Comparison of ENCODE assay signal across 25 cellular contexts in the genomic region with DNA sequence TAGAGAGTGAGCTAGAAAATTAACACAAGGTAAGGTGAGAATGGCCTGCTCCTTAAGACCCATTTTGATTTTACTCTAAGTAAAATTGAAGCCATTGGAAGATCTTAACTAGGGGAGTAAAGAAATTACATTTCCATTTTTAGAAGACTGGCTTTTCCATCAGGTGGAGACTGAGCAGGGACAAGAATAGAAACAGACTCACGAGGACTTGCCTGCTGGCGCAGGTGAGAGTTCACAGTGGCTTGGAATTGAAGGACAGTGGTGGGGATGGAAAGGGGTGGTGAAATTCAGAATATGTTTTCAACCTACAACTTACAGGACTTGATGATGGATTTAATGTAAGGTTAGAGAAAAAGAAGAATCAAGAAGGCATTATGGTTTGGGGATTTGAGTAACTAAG.
"Had no signal": no experiment of that assay in that cellular context is flagged by ENCODE, and none has a peak within 500 bp of the region (broad histone marks: within the 10 kb centered on the region; RNA-seq: fewer than 3 reads in every experiment).

No MANE protein-coding gene starts in this region.

- H3K4me1 Mint-ChIP-seq: activated B cell treated with CpG ODN at 0.5 μM for 24 hours, naive B cell had no signal

- H3K27ac Mint-ChIP-seq: activated B cell treated with CpG ODN at 0.5 μM for 24 hours; activated CD4-positive, alpha-beta memory T cell treated with anti-CD3 and anti-CD28 coated beads for 36 hours; activated CD8-positive, alpha-beta memory T cell treated with anti-CD3 and anti-CD28 coated beads, Interleukin-2, amount 10 ng/mL, durations not matched to agents 7 days and 5 days; activated naive CD4-positive, alpha-beta T cell treated with anti-CD3 and anti-CD28 coated beads for 36 hours; brain; naive B cell; neural progenitor cell; T-helper 1 cell treated with Interleukin-12 subunit alpha and Interleukin-12 subunit beta and Interleukin-4 antibody, amounts not matched to agents 30 μg/mL and 1 μg/mL, for 36 hours had no signal

- H3K9me3 Mint-ChIP-seq: activated B cell treated with CpG ODN at 0.5 μM for 24 hours; activated CD4-positive, alpha-beta memory T cell treated with anti-CD3 and anti-CD28 coated beads for 36 hours; activated naive CD4-positive, alpha-beta T cell treated with anti-CD3 and anti-CD28 coated beads for 36 hours; effector memory CD8-positive, alpha-beta T cell; neural progenitor cell; T-helper 1 cell treated with Interleukin-12 subunit alpha and Interleukin-12 subunit beta and Interleukin-4 antibody, amounts not matched to agents 30 μg/mL and 1 μg/mL, for 36 hours had no signal

- DNase-seq: activated B cell treated with CpG ODN at 0.5 μM for 24 hours; activated CD4-positive, alpha-beta memory T cell treated with anti-CD3 and anti-CD28 coated beads for 36 hours; activated CD4-positive, alpha-beta T cell treated with anti-CD3 and anti-CD28 coated beads for 4 hours; activated CD8-positive, alpha-beta memory T cell treated with anti-CD3 and anti-CD28 coated beads, Interleukin-2, amount 10 ng/mL, durations not matched to agents 7 days and 5 days; activated naive CD4-positive, alpha-beta T cell treated with anti-CD3 and anti-CD28 coated beads for 36 hours; aorta; colonic mucosa; dorsolateral prefrontal cortex; effector memory CD8-positive, alpha-beta T cell; heart right ventricle; naive B cell; posterior cingulate gyrus; spleen; stimulated activated CD4-positive, alpha-beta T cell treated with anti-CD3 and anti-CD28 coated beads, Interleukin-4, amount 100 ng/mL, for 1 hour; stimulated activated naive CD4-positive, alpha-beta T cell; T1000; testis; trophoblast cell had no signal

- H3K27me3 Mint-ChIP-seq: activated B cell treated with CpG ODN at 0.5 μM for 24 hours; activated CD4-positive, alpha-beta memory T cell treated with anti-CD3 and anti-CD28 coated beads for 36 hours; activated CD8-positive, alpha-beta memory T cell treated with anti-CD3 and anti-CD28 coated beads, Interleukin-2, amount 10 ng/mL, durations not matched to agents 7 days and 5 days; effector memory CD8-positive, alpha-beta T cell; naive B cell had no signal

- H3K27ac ChIP-seq: colonic mucosa, dorsolateral prefrontal cortex, esophagus muscularis mucosa, gastroesophageal sphincter, neural progenitor cell, spleen, testis, vagina had no signal

- H3K9me3 ChIP-seq: colonic mucosa, esophagus muscularis mucosa, gastroesophageal sphincter, heart right ventricle, spleen, testis, vagina had no signal

- H3K4me1 ChIP-seq: colonic mucosa, esophagus muscularis mucosa, gastroesophageal sphincter, testis, vagina had no signal

- H3K4me3 ChIP-seq: colonic mucosa, dorsolateral prefrontal cortex, esophagus muscularis mucosa, gastroesophageal sphincter, heart right ventricle, lung, neural progenitor cell, spleen, testis, vagina had no signal

- H3K36me3 Mint-ChIP-seq: brain, naive B cell, neural progenitor cell had no signal

- H3K4me3 Mint-ChIP-seq: activated B cell treated with CpG ODN at 0.5 μM for 24 hours; activated CD4-positive, alpha-beta memory T cell treated with anti-CD3 and anti-CD28 coated beads for 36 hours; activated CD8-positive, alpha-beta memory T cell treated with anti-CD3 and anti-CD28 coated beads, Interleukin-2, amount 10 ng/mL, durations not matched to agents 7 days and 5 days; activated naive CD4-positive, alpha-beta T cell treated with anti-CD3 and anti-CD28 coated beads for 36 hours; brain; effector memory CD8-positive, alpha-beta T cell; naive B cell; neural progenitor cell; T-helper 1 cell treated with Interleukin-12 subunit alpha and Interleukin-12 subunit beta and Interleukin-4 antibody, amounts not matched to agents 30 μg/mL and 1 μg/mL, for 36 hours had no signal

- ATAC-seq: activated CD8-positive, alpha-beta memory T cell treated with anti-CD3 and anti-CD28 coated beads, Interleukin-2, amount 10 ng/mL, durations not matched to agents 7 days and 5 days; effector memory CD8-positive, alpha-beta T cell; gastroesophageal sphincter had no signal

- H3K27me3 ChIP-seq: colonic mucosa, dorsolateral prefrontal cortex, esophagus muscularis mucosa, gastroesophageal sphincter, heart right ventricle, neural progenitor cell, spleen, testis, vagina had no signal

- H3K36me3 ChIP-seq: colonic mucosa, esophagus muscularis mucosa, gastroesophageal sphincter, heart right ventricle, neural progenitor cell, spleen, vagina had no signal
